ENCODE assay signal across 5 cellular contexts in genomic region chr1:148769495-148769894, GRCh38. TPM values are rescaled to one million over a fixed set of nuclear protein-coding genes. Genes with fewer than 3 reads are reported as not detected.
"Had no signal": no experiment of that assay in that cellular context is flagged by ENCODE, and none has a peak within 500 bp of the region (broad histone marks: within the 10 kb centered on the region; RNA-seq: fewer than 3 reads in every experiment).

No MANE protein-coding gene starts in this region.

RNA-seq across cellular contexts. Expression of gene NUDT4B, which starts 20.9 kb away (rescaled TPM):
- total RNA-seq: activated CD8-positive, alpha-beta T cell treated with anti-CD3 and anti-CD28 coated beads for 36 hours; activated CD8-positive, alpha-beta T cell treated with anti-CD3 and anti-CD28 coated beads, Interleukin-2, amount 10 ng/mL, durations not matched to agents 7 days and 5 days; T-helper 1 cell treated with Interleukin-12 subunit alpha and Interleukin-12 subunit beta and Interleukin-4 antibody, amounts not matched to agents 30 ng/mL and 1 ng/mL, for 36 hours; T-helper 17 cell; WTC11 had no signal
